21 cellular contexts compared by ENCODE assay signal in the genomic region with DNA sequence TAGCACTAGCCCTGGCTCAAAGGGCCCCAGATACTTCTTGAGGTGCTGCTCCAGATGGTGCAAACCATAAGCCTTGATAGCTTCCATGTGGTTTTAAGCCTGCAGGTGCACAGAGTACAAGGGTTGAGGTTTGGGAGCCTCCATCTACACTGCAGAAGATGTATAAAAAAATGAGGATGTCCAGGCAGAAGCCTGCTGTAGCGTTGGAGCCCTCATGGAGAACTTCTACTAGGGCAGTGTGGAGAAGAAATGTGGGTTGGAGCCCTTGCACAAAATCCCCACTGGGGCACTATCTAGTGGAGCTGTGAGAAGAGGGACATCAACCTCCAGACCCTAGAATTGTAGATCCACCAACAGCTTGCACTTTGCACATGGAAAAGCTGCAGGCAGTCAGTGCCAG.
DNase-seq lines count a peak whose midpoint lies in the region; ATAC-seq, FAIRE-seq and TF ChIP-seq lines count a peak whose summit lies in the region.
"Had no signal": no experiment of that assay in that cellular context is flagged by ENCODE, and none has a peak within 500 bp of the region (broad histone marks: within the 10 kb centered on the region; RNA-seq: fewer than 3 reads in every experiment).

No MANE protein-coding gene starts in this region.

- no peak overlapping the region for H3K4me2 ChIP-seq in K562 (ENCODE audit: insufficient read depth, low read length)
- H3K4me2 ChIP-seq: A549; BLaER1 treated with 17β-estradiol and CSF1 and Interleukin-3, amounts not matched to agents 10 nM and 100 nM had no signal

- intact Hi-C loops in K562 (cut with micrococcal nuclease) (no loop called here), lower leg skin (cut with DNase I; ENCODE audit: low total_unique reads) (no loop called here)

- TF ChIP-seq POLR2A in K562 (conservative IDR thresholded peaks at IDR 0.05) (no peak), lower leg skin (IDR thresholded peaks at IDR 0.05) (no peak)

- H3K9me1 ChIP-seq in K562 (ENCODE audit: control insufficient read depth, insufficient read depth, low read length): no peaks in the 10 kb centered on the region

- H3K4me3 Mint-ChIP-seq in T-helper 17 cell: no peak overlapping the region
- H3K4me3 Mint-ChIP-seq: B cell; CD4-positive, alpha-beta T cell; CD8-positive, alpha-beta T cell had no signal

- no TSS peak for BruUV-seq in K562 (replicated peaks; lab: Mats Ljungman, UMichigan)

- FAIRE-seq in K562 (lab: Jason Lieb, UNC): no peak
- FAIRE-seq: A549, D721Med, G401.6, GM12891, GM19239 had no signal

- H3K27ac Mint-ChIP-seq in T-helper 17 cell: no peak overlapping the region
- H3K27ac Mint-ChIP-seq: B cell; CD4-positive, alpha-beta T cell; CD8-positive, alpha-beta T cell had no signal

- H2AFZ ChIP-seq in K562 (ENCODE audit: low read depth, low read length): no peak overlapping the region

- TF ChIP-seq EP300 in K562 (IDR thresholded peaks at IDR 0.05; ENCODE audit: low read length): no peak

- no peak overlapping the region for H3K4me3 ChIP-seq in K562
- H3K4me3 ChIP-seq in lower leg skin (ENCODE audit: low read depth, poor library complexity, severe bottlenecking): no peak overlapping the region
- H3K4me3 ChIP-seq: A549 had no signal

- no peaks in the 10 kb centered on the region for H4K20me1 ChIP-seq in K562 (replicated peaks; ENCODE audit: control insufficient read depth, insufficient read depth, low read length)
- H4K20me1 ChIP-seq: BLaER1 treated with 17β-estradiol and CSF1 and Interleukin-3, amounts not matched to agents 10 nM and 100 nM had no signal

- no peaks in the 10 kb centered on the region for H3K27me3 ChIP-seq in K562 (ENCODE audit: control insufficient read depth in 2 of 2, insufficient read depth in 2 of 2, low read length in 2 of 2)
- H3K27me3 ChIP-seq: BLaER1 treated with 17β-estradiol and CSF1 and Interleukin-3, amounts not matched to agents 10 nM and 100 nM had no signal

- H3K36me3 Mint-ChIP-seq in T-helper 17 cell (ENCODE audit: low read depth): no peaks in the 10 kb centered on the region
- H3K36me3 Mint-ChIP-seq: CD8-positive, alpha-beta T cell had no signal

- TF ChIP-seq CTCF in K562 (IDR thresholded peaks at IDR 0.05 in 2 of 3, conservative IDR thresholded peaks at IDR 0.05 in 1 of 3; ENCODE audit: insufficient read depth in 2 of 3, low read depth in 1 of 3, low read length in 3 of 3) (no peak), lower leg skin (IDR thresholded peaks at IDR 0.05) (no peak)

- TF ChIP-seq RAD21 in K562 (CRISPR knock-in tag; conservative IDR thresholded peaks at IDR 0.05 in 1 of 2, IDR thresholded peaks at IDR 0.05 in 1 of 2): no peak

- no peaks in the 10 kb centered on the region for H3K79me2 ChIP-seq in K562 (ENCODE audit: control insufficient read depth, insufficient read depth, low read length)

- in situ Hi-C loops in K562 (cut with MboI): no loop called here

- POLR2A ChIA-PET in K562 (lab: Yijun Ruan, JAX): no interaction called here

- H3K9ac ChIP-seq in K562 (ENCODE audit: insufficient read depth in 1 of 2, low read depth in 2 of 2, low read length in 2 of 2): no peak overlapping the region
- H3K9ac ChIP-seq: BLaER1 treated with 17β-estradiol and CSF1 and Interleukin-3, amounts not matched to agents 10 nM and 100 nM had no signal

- ATAC-seq in K562 (no peak), T-helper 17 cell (no peak)
- ATAC-seq: A549; CD8-positive, alpha-beta T cell had no signal

- H3K27ac ChIP-seq in K562 (ENCODE audit: extremely low read depth, low read depth, low read length): no peak overlapping the region
- H3K27ac ChIP-seq: 22Rv1; A549; BLaER1 treated with 17β-estradiol and CSF1 and Interleukin-3, amounts not matched to agents 10 nM and 100 nM; C4-2B had no signal

- H3K9me3 ChIP-seq in K562 (replicated peaks; ENCODE audit: control insufficient read depth, insufficient read depth, low read depth, low read length): no peaks in the 10 kb centered on the region; the same call in 1 of the 2 replicates
- H3K9me3 ChIP-seq in T-helper 17 cell (ENCODE audit: control insufficient read depth, low read length, poor library complexity, severe bottlenecking): no peaks in the 10 kb centered on the region

- 0% methylated on average over 1 of the region's 1 CpG for WGBS in K562 (ENCODE audit: insufficient coverage, low coverage, missing lambda C conversion rate)
- whole genome bisulfite sequencing in lower leg skin, 2 donors: 94 to 96% methylated on average over 1 of the region's 1 CpG

- H3K4me1 Mint-ChIP-seq in T-helper 17 cell: no peaks in the 10 kb centered on the region
- H3K4me1 Mint-ChIP-seq: B cell had no signal

- CTCF ChIA-PET in K562 (lab: Yijun Ruan, JAX; ENCODE audit: low intra/inter-chr PET ratio): no interaction called here

- DNase-seq in DMS53 (lab: John Stamatoyannopoulos, UW): peak; percentile 42
- DNase-seq in DMS53 treated with DMSO at 0.1 percent for 48 hours (lab: John Stamatoyannopoulos, UW; ENCODE audit: unreplicated experiment): no peak
- no peak for DNase-seq in K562 (ENCODE audit: extremely low read depth in 1 of 4, low spot score in 3 of 4)
- no peak for DNase-seq in lower leg skin (ENCODE audit: low spot score in 2 of 2)
- no peak for DNase-seq in T-helper 17 cell
- DNase-seq: AML-193; Caco-2; Calu3; CD4-positive, alpha-beta T cell; CD8-positive, alpha-beta T cell; DMS79 treated with DMSO at 0.1 percent for 48 hours; GF-D8 had no signal

- no peaks in the 10 kb centered on the region for H3K4me1 ChIP-seq in K562 (replicated peaks in 1 of 2; ENCODE audit: control insufficient read depth in 2 of 2, insufficient read depth in 2 of 2, low read length in 2 of 2)
- H3K4me1 ChIP-seq: A549; BLaER1 treated with 17β-estradiol and CSF1 and Interleukin-3, amounts not matched to agents 10 nM and 100 nM; Caco-2 had no signal

- H3K36me3 ChIP-seq in K562 (ENCODE audit: control insufficient read depth, insufficient read depth, low read length): no peaks in the 10 kb centered on the region

- peaks cover 6% of the 10 kb centered on the region for H3K27me3 Mint-ChIP-seq in T-helper 17 cell

TF ChIP-seq in K562, 482 proteins besides CTCF, POLR2A, EP300 and RAD21:
- TF ChIP-seq IFI16 (CRISPR knock-in tag; IDR thresholded peaks at IDR 0.05) (no peak), CBX5 (IDR thresholded peaks at IDR 0.05; ENCODE audit: borderline replicate concordance, low read depth) (peak; percentile 52; the same call in 1 of the 2 replicates)
